ENCODE assay signal across 26 cellular contexts in genomic region chr17:44251062-44251461, GRCh38. TPM values are rescaled to one million over a fixed set of nuclear protein-coding genes. Genes with fewer than 3 reads are reported as not detected.
"Had no signal": no experiment of that assay in that cellular context is flagged by ENCODE, and none has a peak within 500 bp of the region (broad histone marks: within the 10 kb centered on the region; RNA-seq: fewer than 3 reads in every experiment).

No MANE protein-coding gene starts in this region.

- DNase-seq: activated CD4-positive, alpha-beta T cell treated with anti-CD3 and anti-CD28 coated beads for 4 hours; activated CD8-positive, alpha-beta memory T cell treated with anti-CD3 and anti-CD28 coated beads, Interleukin-2, amount 50 U/mL, for 4 hours; activated CD8-positive, alpha-beta T cell treated with anti-CD3 and anti-CD28 coated beads for 36 hours; activated naive CD4-positive, alpha-beta T cell treated with anti-CD3 and anti-CD28 coated beads, Interleukin-2, amount 50 U/mL, for 16 hours; activated T-cell treated with anti-CD3 and anti-CD28 coated beads, Interleukin-2, amount 50 U/mL, for 1 hour; amniotic stem cell; NCI-H1092; NCI-H1417; NCI-H1930; NCI-H2171; NCI-H226; NCI-H526 treated with DMSO at 0.1 percent for 48 hours; OCI-M1; RPMI8226; T-helper 1 cell; WERI-Rb-1 had no signal

- ATAC-seq: activated CD4-positive, CD25-positive, alpha-beta regulatory T cell treated with anti-CD3 and anti-CD28 coated beads, Interleukin-2, amount 50 U/mL, for 24 hours; activated CD8-positive, alpha-beta T cell treated with anti-CD3 and anti-CD28 coated beads for 36 hours; Panc1; Right ventricle myocardium inferior had no signal

- H3K27ac Mint-ChIP-seq: activated CD8-positive, alpha-beta T cell treated with anti-CD3 and anti-CD28 coated beads for 36 hours; brain had no signal

- H3K4me3 Mint-ChIP-seq: activated CD8-positive, alpha-beta T cell treated with anti-CD3 and anti-CD28 coated beads for 36 hours; brain; central memory CD8-positive, alpha-beta T cell had no signal

- H3K4me3 ChIP-seq: SK-N-MC had no signal

- H3K36me3 ChIP-seq: WERI-Rb-1 had no signal

- H3K9me3 Mint-ChIP-seq: activated CD8-positive, alpha-beta T cell treated with anti-CD3 and anti-CD28 coated beads for 36 hours; central memory CD8-positive, alpha-beta T cell had no signal

- H3K36me3 Mint-ChIP-seq: brain had no signal

- H3K27me3 Mint-ChIP-seq: activated CD8-positive, alpha-beta T cell treated with anti-CD3 and anti-CD28 coated beads for 36 hours; central memory CD8-positive, alpha-beta T cell had no signal

- H3K27ac ChIP-seq: SK-N-MC had no signal

RNA-seq across cellular contexts. Expression of gene SLC4A1, which starts 16.9 kb away (rescaled TPM):
- total RNA-seq: activated CD8-positive, alpha-beta T cell treated with anti-CD3 and anti-CD28 coated beads for 36 hours; astrocyte; MCF 10A; NCI-H460; T-helper 2 cell treated with Interferon-gamma antibody and Interleukin-4, amounts not matched to agents 100 ng/mL and 5 ng/mL, for 36 hours had no signal

RNA-seq across cellular contexts. Expression of gene RUNDC3A, which starts 57.3 kb away (rescaled TPM):
- total RNA-seq: NCI-H460 had no signal
